18 cellular contexts compared by ENCODE assay signal in genomic region chr21:39052718-39053117, GRCh38.
DNase-seq lines count a peak whose midpoint lies in the region; ATAC-seq, FAIRE-seq and TF ChIP-seq lines count a peak whose summit lies in the region.
"Had no signal": no experiment of that assay in that cellular context is flagged by ENCODE, and none has a peak within 500 bp of the region (broad histone marks: within the 10 kb centered on the region; RNA-seq: fewer than 3 reads in every experiment).

No MANE protein-coding gene starts in this region.

- TF ChIP-seq CTCF in bronchial epithelial cell (IDR thresholded peaks at IDR 0.05; ENCODE audit: insufficient read depth, low read length, severe bottlenecking) (no peak), neural crest cell (conservative IDR thresholded peaks at IDR 0.05) (no peak)

- no peak overlapping the region for H3K9ac ChIP-seq in Karpas-422 (ENCODE audit: low read length)

- peak overlapping the region; percentile 30 for H3K27ac Mint-ChIP-seq in neural crest cell (ENCODE audit: unreplicated experiment)
- H3K27ac Mint-ChIP-seq: CD4-positive, alpha-beta memory T cell had no signal

- H3K9me3 ChIP-seq in Karpas-422 (ENCODE audit: low read length) = no peaks in the 10 kb centered on the region

- H3K4me2 ChIP-seq in Karpas-422 (ENCODE audit: low read depth, low read length, poor library complexity, severe bottlenecking) = no peak overlapping the region

- FAIRE-seq in bronchial epithelial cell (lab: Jason Lieb, UNC) = no peak
- FAIRE-seq: GM12891, GM18507, H1 had no signal

- no peaks in the 10 kb centered on the region for H3K9me2 ChIP-seq in Karpas-422 (replicated peaks; ENCODE audit: insufficient read depth, low read length)

- ATAC-seq in HG03439 (IDR thresholded peaks at IDR 0.05; ENCODE audit: unreplicated experiment) = no peak

- H4K20me1 ChIP-seq in Karpas-422 (ENCODE audit: insufficient read depth, low read depth, low read length) = no peaks in the 10 kb centered on the region

- H3K9me3 Mint-ChIP-seq in neural crest cell = no peaks in the 10 kb centered on the region
- H3K9me3 Mint-ChIP-seq: CD4-positive, alpha-beta memory T cell had no signal

- DNase-seq in Karpas-422 (peak; percentile 6), bronchial epithelial cell (ENCODE audit: low read depth) (peak; percentile 22), neural crest cell (ENCODE audit: low read depth, low spot score) (no peak), inferior parietal cortex (ENCODE audit: extremely low spot score) (no peak)
- DNase-seq in activated effector memory CD4-positive, alpha-beta T cell treated with anti-CD3 and anti-CD28 coated beads, Interleukin-2, amount 50 U/mL, for 16 hours = no peak
- DNase-seq: C1 segment of cervical spinal cord; Calu3; CD4-positive, alpha-beta memory T cell; COR-L47; DMS53; DMS79 treated with DMSO at 0.1 percent for 48 hours; GF-D8; H7; HCEC 1CT had no signal

- H3K4me3 ChIP-seq in Karpas-422 (ENCODE audit: low read length) (no peak overlapping the region), bronchial epithelial cell (ENCODE audit: low read depth, low read length) (no peak overlapping the region)

- no peaks in the 10 kb centered on the region for H3K36me3 ChIP-seq in Karpas-422 (ENCODE audit: insufficient read depth, low read length)
- H3K36me3 ChIP-seq in bronchial epithelial cell (ENCODE audit: control insufficient read depth, insufficient read depth, low read length) = no peaks in the 10 kb centered on the region

- H3K4me1 ChIP-seq in Karpas-422 (ENCODE audit: low read length) = no peaks in the 10 kb centered on the region

- H3K27me3 ChIP-seq in Karpas-422 (ENCODE audit: low read length) (no peaks in the 10 kb centered on the region), bronchial epithelial cell (ENCODE audit: control insufficient read depth, insufficient read depth, low read length) (no peaks in the 10 kb centered on the region)

- no peaks in the 10 kb centered on the region for H3K36me3 Mint-ChIP-seq in neural crest cell (ENCODE audit: low read depth)
- H3K36me3 Mint-ChIP-seq: CD4-positive, alpha-beta memory T cell had no signal

- H3K27ac ChIP-seq in Karpas-422 (ENCODE audit: low read length) = no peak overlapping the region

- peaks cover 18% of the 10 kb centered on the region for H3K4me1 Mint-ChIP-seq in neural crest cell
- H3K4me1 Mint-ChIP-seq: CD4-positive, alpha-beta memory T cell had no signal

- no peaks in the 10 kb centered on the region for H3K79me2 ChIP-seq in Karpas-422 (ENCODE audit: low read length)

- no peak overlapping the region for H3K4me3 Mint-ChIP-seq in neural crest cell
- H3K4me3 Mint-ChIP-seq: CD4-positive, alpha-beta memory T cell had no signal

- H3K27me3 Mint-ChIP-seq in neural crest cell (ENCODE audit: low read depth) = no peaks in the 10 kb centered on the region

- no peak overlapping the region for H2AFZ ChIP-seq in Karpas-422 (ENCODE audit: low read length)

Comparison
In these comparisons a context has a peak if more than half of its experiments do, and no peak if none do; other contexts are left out.
1. DNase-seq: peak in Karpas-422 (single experiment) and bronchial epithelial cell (single experiment); none in neural crest cell (single experiment), inferior parietal cortex (single experiment) and activated effector memory CD4-positive, alpha-beta T cell treated with anti-CD3 and anti-CD28 coated beads, Interleukin-2, amount 50 U/mL, for 16 hours (single experiment).